8 cellular contexts compared by ENCODE assay signal in the genomic region with DNA sequence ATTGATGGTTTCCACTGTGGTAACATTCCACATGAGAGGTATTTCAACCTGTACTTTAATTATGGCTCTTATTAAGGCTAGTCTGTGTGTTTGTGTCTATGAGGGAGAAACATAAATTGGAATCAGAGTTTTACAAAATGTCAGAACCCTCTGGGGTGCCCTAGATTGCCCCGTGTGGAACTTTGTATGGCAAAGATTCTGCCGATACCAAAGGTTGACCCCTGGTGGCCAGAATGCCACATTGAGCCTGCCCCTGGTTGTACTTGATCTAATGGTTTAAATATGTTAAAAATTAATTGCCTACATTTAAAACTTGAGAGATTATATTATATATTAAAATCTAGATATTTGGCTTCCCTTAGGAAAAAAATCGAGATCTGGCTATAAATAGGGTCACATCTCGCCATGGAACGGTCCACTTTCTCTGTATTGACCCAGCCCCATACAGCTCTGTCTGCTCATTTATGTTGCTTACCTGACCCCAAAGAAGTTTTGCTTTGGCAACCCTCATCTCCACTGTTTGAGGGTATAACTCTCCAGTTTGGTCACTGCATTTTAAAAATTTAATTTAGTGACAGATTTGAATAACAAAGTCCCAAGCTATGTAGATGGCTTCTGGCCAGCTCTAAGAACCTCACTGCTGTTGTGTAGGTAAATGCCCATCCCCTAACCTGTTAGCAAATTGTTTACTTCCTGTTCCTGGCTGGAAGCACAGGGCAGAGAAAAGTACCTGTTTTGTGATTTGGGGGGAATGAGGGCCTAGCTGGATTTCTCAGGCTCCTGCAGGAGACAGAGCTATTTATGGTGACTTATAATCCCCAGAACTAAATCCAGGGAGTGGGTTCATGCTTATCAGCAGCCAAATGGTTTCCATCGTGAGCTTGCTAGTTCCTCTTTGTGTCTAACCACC.
DNase-seq lines count a peak whose midpoint lies in the region; ATAC-seq, FAIRE-seq and TF ChIP-seq lines count a peak whose summit lies in the region.

No MANE protein-coding gene starts in this region.

- TF ChIP-seq EP300 in H1 (IDR thresholded peaks at IDR 0.05; ENCODE audit: borderline replicate concordance in 1 of 2, low read depth in 2 of 2, low read length in 2 of 2) (no peak), upper lobe of left lung (IDR thresholded peaks at IDR 0.05) (no peak)

- peak; percentile 74 to 94 (median 79) for TF ChIP-seq CTCF in H1 (IDR thresholded peaks at IDR 0.05; ENCODE audit: control extremely low read depth in 1 of 3, insufficient read depth in 1 of 3, low read depth in 1 of 3, low read length in 3 of 3)
- peak; percentile 50 to 87 (median 66) for TF ChIP-seq CTCF in upper lobe of left lung (IDR thresholded peaks at IDR 0.05)

- H3K9me3 ChIP-seq in H1 (ENCODE audit: insufficient read depth in 2 of 2, low read depth in 1 of 2, low read length in 1 of 2) (no peaks in the 10 kb centered on the region), upper lobe of left lung (no peaks in the 10 kb centered on the region)
- H3K9me3 ChIP-seq in naive thymus-derived CD4-positive, alpha-beta T cell (ENCODE audit: control insufficient read depth in 2 of 3, low read length in 3 of 3) = no peaks in the 10 kb centered on the region

- peak; percentile 68 to 75 for TF ChIP-seq RAD21 in H1 (IDR thresholded peaks at IDR 0.05 in 1 of 2, conservative IDR thresholded peaks at IDR 0.05 in 1 of 2; ENCODE audit: low read depth in 2 of 2, low read length in 2 of 2)

- H3K36me3 ChIP-seq in H1 (ENCODE audit: control insufficient read depth in 2 of 4, insufficient read depth in 4 of 4, low read length in 3 of 4) (no peaks in the 10 kb centered on the region), upper lobe of left lung (no peaks in the 10 kb centered on the region)
- H3K36me3 ChIP-seq in naive thymus-derived CD4-positive, alpha-beta T cell (ENCODE audit: control insufficient read depth in 2 of 3, insufficient read depth in 3 of 3, low read length in 3 of 3) = no peaks in the 10 kb centered on the region

- H3K4me1 ChIP-seq in H1 (replicated peaks in 1 of 4; ENCODE audit: control insufficient read depth in 3 of 4, insufficient read depth in 4 of 4, low read length in 3 of 4) (peaks cover 2 to 14% (median 10%) of the 10 kb centered on the region in 4 experiments), upper lobe of left lung (peaks cover 0 to 7% (median 3%) of the 10 kb centered on the region in 4 donors)
- H3K4me1 ChIP-seq in naive thymus-derived CD4-positive, alpha-beta T cell (ENCODE audit: control insufficient read depth in 2 of 2, insufficient read depth in 2 of 2, low read length in 2 of 2) = peaks cover 0 to 6% of the 10 kb centered on the region in 2 donors

- no peak overlapping the region for H4K8ac ChIP-seq in H1 (ENCODE audit: extremely low read depth, insufficient read depth, low read length)

- peak overlapping the region in 1 of 2 experiments; percentile 21; a peak in 2 of 4 replicates for H3K4me2 ChIP-seq in H1 (ENCODE audit: insufficient read depth in 1 of 2, low read depth in 2 of 2, low read length in 2 of 2)

- H3K14ac ChIP-seq in H1 (ENCODE audit: insufficient read length) = no peak overlapping the region

- H3K36me3 Mint-ChIP-seq in naive thymus-derived CD4-positive, alpha-beta T cell = no peaks in the 10 kb centered on the region

- H3K27ac Mint-ChIP-seq in naive thymus-derived CD4-positive, alpha-beta T cell = no peak overlapping the region

- H2BK20ac ChIP-seq in H1 (ENCODE audit: low read length) = no peak overlapping the region

- no peak for FAIRE-seq in H1 (lab: Jason Lieb, UNC)

- no peak overlapping the region for H4K91ac ChIP-seq in H1 (replicated peaks; ENCODE audit: insufficient read length, low read length)

- POLR2A ChIA-PET in H1 (lab: Charles Lee; ENCODE audit: partially characterized antibody) = interaction anchor here (0.7 to 1.5 kb wide), 3 partner anchors 10 to 1834 kb away, joined by 3 read pairs; no protein-coding TSS in a partner anchor
- POLR2A ChIA-PET in naive thymus-derived CD4-positive, alpha-beta T cell (lab: Charles Lee) = no interaction called here

- no peak for TF ChIP-seq POLR2A in H1 (IDR thresholded peaks at IDR 0.05; ENCODE audit: control extremely low read depth in 1 of 2, low read depth in 2 of 2, low read length in 2 of 2)
- TF ChIP-seq POLR2A in upper lobe of left lung (IDR thresholded peaks at IDR 0.05) = no peak

- no peak overlapping the region for H3K4ac ChIP-seq in H1 (replicated peaks; ENCODE audit: insufficient read length, low read depth, low read length)

- H4K20me1 ChIP-seq in H1 (replicated peaks in 1 of 2; ENCODE audit: control insufficient read depth in 1 of 2, insufficient read depth in 2 of 2, low read length in 2 of 2) = no peaks in the 10 kb centered on the region

- H3K27me3 ChIP-seq in H1 (replicated peaks in 1 of 4; ENCODE audit: control insufficient read depth in 3 of 4, extremely low read depth in 1 of 4, insufficient read depth in 3 of 4, low read length in 3 of 4) = no peaks in the 10 kb centered on the region
- no peaks in the 10 kb centered on the region for H3K27me3 ChIP-seq in naive thymus-derived CD4-positive, alpha-beta T cell (ENCODE audit: control insufficient read depth in 2 of 2, insufficient read depth in 2 of 2, low read length in 2 of 2)
- H3K27me3 ChIP-seq in upper lobe of left lung = no peaks in the 10 kb centered on the region

- CTCF ChIA-PET in H1 (lab: Charles Lee; ENCODE audit: partially characterized antibody) = interaction anchor here (0.6 to 6.5 kb wide), 48 partner anchors 11 to 613 kb away, joined by 3 to 78 read pairs (median 4); partner anchors contain the start of gene PLCG2
- CTCF ChIA-PET in naive thymus-derived CD4-positive, alpha-beta T cell (lab: Charles Lee) = interaction anchor here (0.8 to 1.9 kb wide), 2 partner anchors 15 to 258 kb away, joined by 4 to 8 read pairs; no protein-coding TSS in a partner anchor

- no peak overlapping the region for H3K23ac ChIP-seq in H1 (ENCODE audit: insufficient read length)

- peak; percentile 78 for ATAC-seq in GM21381 (IDR thresholded peaks at IDR 0.05; ENCODE audit: unreplicated experiment)
- ATAC-seq in naive thymus-derived CD4-positive, alpha-beta T cell = peak; percentile 82
- ATAC-seq in upper lobe of left lung (ENCODE audit: low FRiP score in 2 of 2) = peak; percentile 75 to 79
- ATAC-seq in GM19023 (IDR thresholded peaks at IDR 0.05; ENCODE audit: unreplicated experiment) = no peak

- no peak overlapping the region for H3K56ac ChIP-seq in H1 (replicated peaks; ENCODE audit: insufficient read length, low read depth, low read length)

- H3K79me1 ChIP-seq in H1 (ENCODE audit: low read depth, low read length) = no peaks in the 10 kb centered on the region

- no peak overlapping the region for H2BK15ac ChIP-seq in H1 (ENCODE audit: low read length)

- no peak overlapping the region for H3K18ac ChIP-seq in H1 (ENCODE audit: extremely low read depth, low read length)

- no peak overlapping the region for H2BK120ac ChIP-seq in H1 (replicated peaks; ENCODE audit: low read depth, low read length)

- 0 out of 2 replicates have a peak overlapping the region, but pooled peaks have one; percentile 9 for H2AFZ ChIP-seq in H1 (ENCODE audit: low read length)

- H3K27ac ChIP-seq in H1 (ENCODE audit: low read depth, low read length) (0 out of 2 replicates have a peak overlapping the region, but pooled peaks have one; percentile 4), upper lobe of left lung (no peak overlapping the region)
- no peak overlapping the region for H3K27ac ChIP-seq in naive thymus-derived CD4-positive, alpha-beta T cell (ENCODE audit: low read depth, low read length)

- no peaks in the 10 kb centered on the region for H3K23me2 ChIP-seq in H1 (ENCODE audit: low read depth, low read length)

- 28% methylated on average over 6 of the region's 6 CpGs; no CpG with 5 or more reads in 1 of the 2 experiments for WGBS in H1 (ENCODE audit: extremely low coverage in 1 of 2, insufficient coverage in 1 of 2, insufficient read length in 1 of 2, insufficient replicate concordance in 2 of 2, low coverage in 1 of 2, low lambda C conversion rate in 2 of 2, missing lambda C conversion rate in 1 of 2), 2 experiments
- 22 to 24% methylated on average over 6 of the region's 6 CpGs for WGBS in upper lobe of left lung, 2 donors

- no peak overlapping the region for H2AK5ac ChIP-seq in H1 (ENCODE audit: low read depth, low read length)

- intact Hi-C loops in naive thymus-derived CD4-positive, alpha-beta T cell (cut with micrococcal nuclease) = loop anchor here in 1 of 2 donors (5.0 to 10.0 kb wide), 3 partner anchors 127 to 507 kb away; no protein-coding TSS in a partner anchor

- DNase-seq in Daoy (ENCODE audit: low read depth) (peak; percentile 38), Kasumi-1 (lab: John Stamatoyannopoulos, UW) (peak; percentile 70 to 78), H1 (ENCODE audit: low read depth in 1 of 2, low spot score in 2 of 2) (peak in 1 of 2 experiments; percentile 80), upper lobe of left lung (peak in 1 of 2 donors; percentile 65)
- DNase-seq in activated CD4-positive, CD25-positive, alpha-beta regulatory T cell treated with anti-CD3 and anti-CD28 coated beads, Interleukin-2, amount 50 U/mL, for 72 hours = peak; percentile 37
- peak in 5 of 9 donors; percentile 5 to 47 (median 17) for DNase-seq in naive thymus-derived CD4-positive, alpha-beta T cell

- H3K79me2 ChIP-seq in H1 (ENCODE audit: control insufficient read depth in 1 of 2, insufficient read depth in 2 of 2, low read length in 2 of 2) = no peaks in the 10 kb centered on the region

- no peak overlapping the region for H4K5ac ChIP-seq in H1 (ENCODE audit: insufficient read length, low read depth, low read length)

- H2BK5ac ChIP-seq in H1 (ENCODE audit: low read depth, low read length) = no peak overlapping the region

- H2BK12ac ChIP-seq in H1 (ENCODE audit: low read depth, low read length) = no peak overlapping the region

- peaks cover 0 to 14% (median 3%) of the 10 kb centered on the region in 7 donors for H3K4me1 Mint-ChIP-seq in naive thymus-derived CD4-positive, alpha-beta T cell

- H3K4me3 ChIP-seq in H1 (ENCODE audit: extremely low read depth in 1 of 4, insufficient read depth in 2 of 4, low read depth in 3 of 4, low read length in 4 of 4) (no peak overlapping the region), upper lobe of left lung (no peak overlapping the region)
- H3K4me3 ChIP-seq in naive thymus-derived CD4-positive, alpha-beta T cell (ENCODE audit: low read length) = no peak overlapping the region

- H3K9ac ChIP-seq in H1 (replicated peaks in 1 of 4; ENCODE audit: extremely low read depth in 1 of 4, low read depth in 3 of 4, low read length in 3 of 4) = no peak overlapping the region

- H3K4me3 Mint-ChIP-seq in naive thymus-derived CD4-positive, alpha-beta T cell = no peak overlapping the region

- peaks cover 0 to 6% (median 0%) of the 10 kb centered on the region in 5 donors for H3K27me3 Mint-ChIP-seq in naive thymus-derived CD4-positive, alpha-beta T cell

- H3K9me3 Mint-ChIP-seq in naive thymus-derived CD4-positive, alpha-beta T cell = no peaks in the 10 kb centered on the region

TF ChIP-seq in H1, 55 proteins besides CTCF, POLR2A, EP300 and RAD21 (continues in another document):
- TF ChIP-seq YY1 (IDR thresholded peaks at IDR 0.05; ENCODE audit: low read depth, low read length) = peak; percentile 10; the same call in 1 of the 2 replicates
